Comparison of ENCODE assay signal across 1 cellular context in genomic region chr16:1311212-1311737, GRCh38.
TF ChIP-seq lines count a peak whose summit lies in the region.

No MANE protein-coding gene starts in this region.

TF ChIP-seq in K562, 482 proteins besides CTCF, POLR2A, EP300 and RAD21:
- TF ChIP-seq E2F6 (IDR thresholded peaks at IDR 0.05; ENCODE audit: borderline replicate concordance in 1 of 2, extremely low read depth in 1 of 2, insufficient read depth in 1 of 2, insufficient read length in 1 of 2, low read depth in 1 of 2, low read length in 1 of 2, poor library complexity in 1 of 2, severe bottlenecking in 1 of 2) (no peak), TOE1 (IDR thresholded peaks at IDR 0.05; ENCODE audit: borderline replicate concordance) (no peak), TOE1 (CRISPR knock-in tag; IDR thresholded peaks at IDR 0.05; ENCODE audit: borderline replicate concordance, low read depth) (no peak), RBFOX2 (IDR thresholded peaks at IDR 0.05; ENCODE audit: low read depth, low read length) (peak; percentile 67), ZNF143 (CRISPR knock-in tag; IDR thresholded peaks at IDR 0.05) (no peak)
